In the genomic region with DNA sequence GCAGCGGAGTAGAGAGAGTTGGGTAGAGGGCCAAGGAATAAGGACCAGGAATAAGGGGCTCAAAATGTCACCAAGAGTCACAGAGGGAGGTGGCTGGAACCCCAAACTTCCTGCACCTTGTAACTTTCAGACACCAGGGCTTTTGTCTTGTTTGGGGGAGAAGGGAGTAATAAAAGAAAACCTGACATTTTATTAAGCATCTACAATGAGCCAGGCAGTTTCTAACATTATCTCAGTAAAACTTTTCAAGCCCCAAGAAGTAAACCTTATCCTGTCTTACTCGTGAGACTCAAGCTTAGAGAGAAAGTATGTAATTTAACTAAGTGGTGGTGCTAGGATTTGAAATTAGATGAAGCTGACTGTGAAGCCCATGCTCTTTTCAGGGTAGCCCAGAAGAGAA, we compare ENCODE assay signal across 1 cellular context.
TF ChIP-seq lines count a peak whose summit lies in the region.

No MANE protein-coding gene starts in this region.

TF ChIP-seq in liver, 16 proteins besides CTCF, POLR2A, EP300 and RAD21 (continued from another document):
- TF ChIP-seq, protein P1, sequence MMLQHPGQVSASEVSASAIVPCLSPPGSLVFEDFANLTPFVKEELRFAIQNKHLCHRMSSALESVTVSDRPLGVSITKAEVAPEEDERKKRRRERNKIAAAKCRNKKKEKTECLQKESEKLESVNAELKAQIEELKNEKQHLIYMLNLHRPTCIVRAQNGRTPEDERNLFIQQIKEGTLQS (IDR thresholded peaks at IDR 0.05), result no peak
- no peak for TF ChIP-seq HNF4A (conservative IDR thresholded peaks at IDR 0.05)
- TF ChIP-seq SP1 (IDR thresholded peaks at IDR 0.05), result no peak
- TF ChIP-seq, protein P2, sequence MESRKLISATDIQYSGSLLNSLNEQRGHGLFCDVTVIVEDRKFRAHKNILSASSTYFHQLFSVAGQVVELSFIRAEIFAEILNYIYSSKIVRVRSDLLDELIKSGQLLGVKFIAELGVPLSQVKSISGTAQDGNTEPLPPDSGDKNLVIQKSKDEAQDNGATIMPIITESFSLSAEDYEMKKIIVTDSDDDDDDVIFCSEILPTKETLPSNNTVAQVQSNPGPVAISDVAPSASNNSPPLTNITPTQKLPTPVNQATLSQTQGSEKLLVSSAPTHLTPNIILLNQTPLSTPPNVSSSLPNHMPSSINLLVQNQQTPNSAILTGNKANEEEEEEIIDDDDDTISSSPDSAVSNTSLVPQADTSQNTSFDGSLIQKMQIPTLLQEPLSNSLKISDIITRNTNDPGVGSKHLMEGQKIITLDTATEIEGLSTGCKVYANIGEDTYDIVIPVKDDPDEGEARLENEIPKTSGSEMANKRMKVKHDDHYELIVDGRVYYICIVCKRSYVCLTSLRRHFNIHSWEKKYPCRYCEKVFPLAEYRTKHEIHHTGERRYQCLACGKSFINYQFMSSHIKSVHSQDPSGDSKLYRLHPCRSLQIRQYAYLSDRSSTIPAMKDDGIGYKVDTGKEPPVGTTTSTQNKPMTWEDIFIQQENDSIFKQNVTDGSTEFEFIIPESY (IDR thresholded peaks at IDR 0.05), result no peak
- no peak for TF ChIP-seq JUND (IDR thresholded peaks at IDR 0.05)
